In the genomic region with DNA sequence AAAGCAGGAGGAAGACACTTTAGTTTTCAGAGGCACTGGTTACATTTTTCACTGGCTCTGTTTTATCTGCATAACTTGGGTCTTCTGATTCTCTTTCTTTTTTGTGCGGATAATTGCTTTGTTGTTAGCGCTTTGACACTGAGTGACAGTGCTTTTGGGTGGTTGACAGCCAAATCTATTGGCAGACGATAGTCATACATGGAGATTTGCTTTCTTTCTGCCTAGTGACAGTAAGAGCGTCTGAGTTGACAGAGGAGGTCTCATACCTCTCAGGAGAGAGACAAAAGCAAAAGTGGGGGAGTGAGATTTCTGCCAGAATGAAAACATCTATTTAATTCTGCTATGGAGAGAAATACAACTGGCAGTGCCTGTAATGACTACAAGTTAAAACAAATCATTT, we compare ENCODE assay signal across 1 cellular context.
TF ChIP-seq lines count a peak whose summit lies in the region.

No MANE protein-coding gene starts in this region.

TF ChIP-seq in neural cell, 6 proteins besides CTCF, POLR2A, EP300 and RAD21 (continued from another document):
- peak; percentile 57 for TF ChIP-seq SMC3 (conservative IDR thresholded peaks at IDR 0.05; ENCODE audit: poor library complexity)
- no peak for TF ChIP-seq EZH2 (IDR thresholded peaks at IDR 0.05; ENCODE audit: borderline replicate concordance, insufficient read depth, low read length, poor library complexity, severe bottlenecking)
